Comparison of ENCODE assay signal across 1 cellular context in the genomic region with DNA sequence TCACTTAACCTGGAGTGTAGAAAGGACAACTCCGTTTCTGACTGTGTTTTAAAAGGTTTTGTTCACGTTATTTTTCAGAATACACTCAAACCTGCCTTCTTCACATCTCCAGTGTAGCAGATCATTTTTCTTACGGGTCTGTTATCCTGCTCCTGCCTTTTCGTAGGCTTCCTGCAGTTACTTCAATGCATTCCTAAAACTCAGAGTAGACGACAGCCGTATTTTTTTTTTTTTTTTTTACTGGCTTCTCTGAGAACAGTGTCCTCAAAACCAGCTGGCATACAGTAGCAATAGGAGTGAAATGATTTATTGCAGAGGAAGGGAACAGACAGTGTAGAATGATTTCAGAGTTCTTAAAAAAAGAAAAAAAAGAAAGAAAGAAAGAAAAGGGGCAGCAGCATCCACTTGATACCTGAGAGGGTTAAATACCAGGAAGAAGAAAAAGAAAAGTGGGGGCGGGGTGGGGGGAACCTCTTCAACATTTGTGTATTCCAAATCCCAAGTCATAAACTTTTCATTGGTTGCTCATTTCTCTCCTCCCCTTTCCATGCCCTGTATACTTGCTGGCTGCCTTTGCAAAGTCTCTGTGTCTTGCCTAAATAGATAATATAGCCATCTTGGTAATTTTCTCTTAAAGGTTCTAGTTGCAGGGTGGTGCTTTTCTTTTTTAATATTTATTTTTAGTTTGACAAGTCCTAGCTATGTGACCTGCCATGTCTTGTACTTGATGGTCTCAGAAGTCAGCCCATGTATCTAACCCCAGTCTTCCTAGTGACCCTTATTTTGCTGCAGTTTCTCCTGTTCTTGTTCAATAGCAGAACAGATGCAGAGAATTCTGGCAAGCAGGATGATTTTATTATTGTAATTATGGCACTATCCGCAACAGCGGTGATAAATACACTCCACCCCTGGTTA.
TF ChIP-seq lines count a peak whose summit lies in the region.

No MANE protein-coding gene starts in this region.

TF ChIP-seq in IMR-90, 13 proteins besides CTCF, POLR2A, EP300 and RAD21:
- TF ChIP-seq CEBPB (IDR thresholded peaks at IDR 0.05; ENCODE audit: low read depth, low read length) = no peak
- no peak for TF ChIP-seq FOS (IDR thresholded peaks at IDR 0.05; ENCODE audit: low read depth, low read length)
- no peak for TF ChIP-seq BHLHE40 (IDR thresholded peaks at IDR 0.05; ENCODE audit: low read depth, low read length)
- TF ChIP-seq RCOR1 (IDR thresholded peaks at IDR 0.05; ENCODE audit: insufficient replicate concordance, low read length) = no peak
- TF ChIP-seq, protein P1, sequence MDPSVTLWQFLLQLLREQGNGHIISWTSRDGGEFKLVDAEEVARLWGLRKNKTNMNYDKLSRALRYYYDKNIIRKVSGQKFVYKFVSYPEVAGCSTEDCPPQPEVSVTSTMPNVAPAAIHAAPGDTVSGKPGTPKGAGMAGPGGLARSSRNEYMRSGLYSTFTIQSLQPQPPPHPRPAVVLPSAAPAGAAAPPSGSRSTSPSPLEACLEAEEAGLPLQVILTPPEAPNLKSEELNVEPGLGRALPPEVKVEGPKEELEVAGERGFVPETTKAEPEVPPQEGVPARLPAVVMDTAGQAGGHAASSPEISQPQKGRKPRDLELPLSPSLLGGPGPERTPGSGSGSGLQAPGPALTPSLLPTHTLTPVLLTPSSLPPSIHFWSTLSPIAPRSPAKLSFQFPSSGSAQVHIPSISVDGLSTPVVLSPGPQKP (IDR thresholded peaks at IDR 0.05; ENCODE audit: borderline replicate concordance, low read depth, low read length) = no peak
- no peak for TF ChIP-seq RFX5 (IDR thresholded peaks at IDR 0.05; ENCODE audit: low read depth, low read length)
- TF ChIP-seq, protein P2, sequence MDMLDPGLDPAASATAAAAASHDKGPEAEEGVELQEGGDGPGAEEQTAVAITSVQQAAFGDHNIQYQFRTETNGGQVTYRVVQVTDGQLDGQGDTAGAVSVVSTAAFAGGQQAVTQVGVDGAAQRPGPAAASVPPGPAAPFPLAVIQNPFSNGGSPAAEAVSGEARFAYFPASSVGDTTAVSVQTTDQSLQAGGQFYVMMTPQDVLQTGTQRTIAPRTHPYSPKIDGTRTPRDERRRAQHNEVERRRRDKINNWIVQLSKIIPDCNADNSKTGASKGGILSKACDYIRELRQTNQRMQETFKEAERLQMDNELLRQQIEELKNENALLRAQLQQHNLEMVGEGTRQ (IDR thresholded peaks at IDR 0.05; ENCODE audit: low read depth, low read length) = no peak
- TF ChIP-seq CHD1 (IDR thresholded peaks at IDR 0.05; ENCODE audit: low read depth, low read length) = no peak
- TF ChIP-seq NFE2L2 (IDR thresholded peaks at IDR 0.05; ENCODE audit: low read depth, low read length) = no peak
- TF ChIP-seq MAZ (IDR thresholded peaks at IDR 0.05; ENCODE audit: borderline replicate concordance, low read depth, low read length) = no peak
- TF ChIP-seq MAFK (IDR thresholded peaks at IDR 0.05; ENCODE audit: low read depth, low read length) = no peak
- no peak for TF ChIP-seq SMC3 (IDR thresholded peaks at IDR 0.05; ENCODE audit: low read depth, low read length)
- no peak for TF ChIP-seq MXI1 (IDR thresholded peaks at IDR 0.05; ENCODE audit: borderline replicate concordance, low read depth, low read length)
